Comparison of ENCODE assay signal across 11 cellular contexts in the genomic region with DNA sequence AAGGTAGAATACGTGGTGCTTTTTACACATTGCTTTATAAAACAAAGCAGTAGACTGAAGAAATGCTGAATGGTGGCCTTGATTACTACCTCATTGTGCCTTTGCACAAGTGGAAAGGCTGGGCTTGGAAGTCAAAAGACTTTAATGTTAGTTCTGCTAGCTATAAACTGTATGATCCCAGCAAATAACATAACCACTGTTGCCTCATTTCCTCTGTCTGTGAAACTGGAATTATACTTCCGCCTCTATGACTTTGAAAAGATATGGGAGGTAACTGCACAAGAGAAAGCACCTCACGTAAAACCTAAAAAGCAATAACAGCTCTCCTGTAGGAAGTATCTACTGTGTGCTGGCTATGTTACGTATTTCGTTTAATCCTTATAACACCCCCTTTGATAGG. TPM values are rescaled to one million over a fixed set of nuclear protein-coding genes. Genes with fewer than 3 reads are reported as not detected.
DNase-seq lines count a peak whose midpoint lies in the region; ATAC-seq, FAIRE-seq and TF ChIP-seq lines count a peak whose summit lies in the region.
"Had no signal": no experiment of that assay in that cellular context is flagged by ENCODE, and none has a peak within 500 bp of the region (broad histone marks: within the 10 kb centered on the region; RNA-seq: fewer than 3 reads in every experiment).

No MANE protein-coding gene starts in this region.

- peak; percentile 35 for ATAC-seq in PC-3
- ATAC-seq in esophagus mucosa = peak; percentile 24
- ATAC-seq in GM18870 (IDR thresholded peaks at IDR 0.05; ENCODE audit: unreplicated experiment) = no peak

- H4K20me1 ChIP-seq in PC-3 (ENCODE audit: low read length) = no peaks in the 10 kb centered on the region

- H3K4me3 ChIP-seq in PC-3 (ENCODE audit: low read length) = peak overlapping the region; percentile 43; the same call in 1 of the 2 replicates
- H3K4me3 ChIP-seq in prostate gland = peak overlapping the region in 1 of 2 donors; percentile 10

- BruUV-seq in PC-3 (replicated peaks; lab: Mats Ljungman, UMichigan) = TSS peak; percentile 79

- H3K27me3 ChIP-seq in PC-3 (ENCODE audit: low read length) = no peaks in the 10 kb centered on the region
- no peaks in the 10 kb centered on the region for H3K27me3 ChIP-seq in prostate gland (replicated peaks; ENCODE audit: insufficient read depth)

- peaks cover 26% of the 10 kb centered on the region for H3K4me1 ChIP-seq in PC-3 (ENCODE audit: insufficient read depth, low read length)
- peaks cover 13% of the 10 kb centered on the region for H3K4me1 ChIP-seq in prostate gland (replicated peaks)

- H3K9me3 ChIP-seq in PC-3 (ENCODE audit: low read length) (no peaks in the 10 kb centered on the region), prostate gland (no peaks in the 10 kb centered on the region)

- H3K4me2 ChIP-seq in PC-3 (ENCODE audit: low read length) = peak overlapping the region; percentile 77

- H3K36me3 ChIP-seq in PC-3 (ENCODE audit: low read depth, low read length) (no peaks in the 10 kb centered on the region), prostate gland (no peaks in the 10 kb centered on the region)

- DNase-seq in GM18507 (ENCODE audit: extremely low spot score, insufficient read length, low read depth) (no peak), PC-3 (peak; percentile 20), prostate gland (ENCODE audit: low spot score) (no peak), DMS79 (lab: John Stamatoyannopoulos, UW) (no peak), middle frontal gyrus (ENCODE audit: extremely low spot score, low spot score) (no peak), DMS114 treated with DMSO at 0.1 percent for 48 hours (lab: John Stamatoyannopoulos, UW; ENCODE audit: unreplicated experiment) (no peak)
- DNase-seq: NCI-H1105; NK-92 treated with Interleukin-12 subunit alpha and Interleukin-12 subunit beta, amount 100 ng/mL, for 24 hours; posterior cingulate gyrus had no signal

- intact Hi-C loops in PC-3 (cut with micrococcal nuclease) = loop anchor here (1.0 to 10.0 kb wide), 6 partner anchors 24 to 199 kb away; a partner anchor contains a TSS
- intact Hi-C loops in prostate gland (cut with DNase I) = no loop called here

- CTCF ChIA-PET in PC-3 (lab: Charles Lee) = interaction anchor here (0.8 kb wide), 1 partner anchor 282 kb away, joined by 3 read pairs; no protein-coding TSS in a partner anchor

- H3K27ac ChIP-seq in PC-3 (ENCODE audit: low read length) = peak overlapping the region; percentile 91
- H3K27ac ChIP-seq in prostate gland = peak overlapping the region; percentile 37 to 69

- H2AFZ ChIP-seq in PC-3 (ENCODE audit: low read length) = 0 out of 2 replicates have a peak overlapping the region, but pooled peaks have one; percentile 48

- TF ChIP-seq POLR2A in prostate gland (IDR thresholded peaks at IDR 0.05) = no peak

- WGBS in prostate gland = 62% methylated on average over 5 of the region's 5 CpGs

- TF ChIP-seq CTCF in PC-3 (conservative IDR thresholded peaks at IDR 0.05; ENCODE audit: low read depth, low read length) (no peak), prostate gland (IDR thresholded peaks at IDR 0.05) (no peak)

- no peaks in the 10 kb centered on the region for H3K9me2 ChIP-seq in PC-3 (replicated peaks; ENCODE audit: low read length)

- H3F3A ChIP-seq in PC-3 (ENCODE audit: low read length, unreplicated experiment) = no peaks in the 10 kb centered on the region

- H3K79me2 ChIP-seq in PC-3 (ENCODE audit: low read length) = no peaks in the 10 kb centered on the region

- POLR2A ChIA-PET in PC-3 (lab: Charles Lee; ENCODE audit: unreplicated experiment) = interaction anchor here (1.0 kb wide), 1 partner anchor 165 kb away, joined by 3 read pairs; no protein-coding TSS in a partner anchor

- peak; percentile 38 for FAIRE-seq in GM18507 (lab: Jason Lieb, UNC)

- H3K9ac ChIP-seq in PC-3 (ENCODE audit: low read length) = peak overlapping the region; percentile 57

RNA-seq across cellular contexts. Expression of a gene that starts 43.4 kb away (rescaled TPM):
- total RNA-seq in PC-3 (2014; rRNA removed) (not detected in 2 replicates), esophagus mucosa (0.52 TPM), prostate gland (1 to 10 TPM in 1 of 2 donors, under 1 TPM in 1; 0.23 to 2.1 TPM)
